23 cellular contexts compared by ENCODE assay signal in genomic region chr12:62098131-62098530, GRCh38.
A peak's percentile ranks its signal among the peaks of the same experiment; 100 is the strongest.
DNase-seq lines count a peak whose midpoint lies in the region; ATAC-seq and TF ChIP-seq lines count a peak whose summit lies in the region.
"Had no signal": no experiment of that assay in that cellular context is flagged by ENCODE, and none has a peak within 500 bp of the region (broad histone marks: within the 10 kb centered on the region; RNA-seq: fewer than 3 reads in every experiment).

No MANE protein-coding gene starts in this region.

- H3K27me3 ChIP-seq in prostate gland (replicated peaks; ENCODE audit: insufficient read depth): no peaks in the 10 kb centered on the region
- H3K27me3 ChIP-seq: BLaER1 treated with 17β-estradiol and CSF1 and Interleukin-3, amounts not matched to agents 10 nM and 100 nM; SJCRH30 had no signal

- no peaks in the 10 kb centered on the region for H3K9me3 ChIP-seq in prostate gland
- H3K9me3 ChIP-seq: BLaER1 treated with 17β-estradiol and CSF1 and Interleukin-3, amounts not matched to agents 10 nM and 100 nM; SJCRH30 had no signal

- TF ChIP-seq POLR2A in prostate gland (IDR thresholded peaks at IDR 0.05): no peak

- no peaks in the 10 kb centered on the region for H3K4me1 ChIP-seq in prostate gland (replicated peaks)
- H3K4me1 ChIP-seq: SJCRH30 had no signal

- peak in 2 of 3 experiments; percentile 55 to 57 for DNase-seq in NCI-H1417 (lab: John Stamatoyannopoulos, UW)
- no peak for DNase-seq in NCI-H1417 treated with DMSO at 0.1 percent for 48 hours (lab: John Stamatoyannopoulos, UW)
- peak; percentile 62 for DNase-seq in NCI-H510A treated with DMSO at 0.1 percent for 48 hours (lab: John Stamatoyannopoulos, UW)
- DNase-seq in left kidney (ENCODE audit: low read depth, low spot score): peak; percentile 59
- no peak for DNase-seq in prostate gland (ENCODE audit: low spot score)
- DNase-seq in medulla oblongata (ENCODE audit: extremely low spot score): no peak
- no peak for DNase-seq in NCI-H69 (lab: John Stamatoyannopoulos, UW)
- DNase-seq in stimulated activated effector memory CD8-positive, alpha-beta T cell treated with anti-CD3 and anti-CD28 coated beads, Interleukin-12 subunit alpha, Interleukin-12 subunit beta, amount 100 ng/mL, for 72 hours (ENCODE audit: low spot score in 2 of 2): no peak
- DNase-seq: CD4-positive, alpha-beta memory T cell; GDM1; GOT3; MM.1S; NCI-H1092; NCI-H146; NCI-H2029 treated with DMSO at 0.1 percent for 48 hours; NCI-H2171; NCI-H345; NCI-H526; OCI-M1; SW 1271 had no signal

- H3K36me3 Mint-ChIP-seq in stimulated activated effector memory CD8-positive, alpha-beta T cell treated with anti-CD3 and anti-CD28 coated beads, Interleukin-12 subunit alpha, Interleukin-12 subunit beta, amount 100 ng/mL, for 72 hours: no peaks in the 10 kb centered on the region
- H3K36me3 Mint-ChIP-seq: CD4-positive, alpha-beta memory T cell had no signal

- H3K4me3 ChIP-seq in prostate gland: no peak overlapping the region
- H3K4me3 ChIP-seq: BLaER1 treated with 17β-estradiol and CSF1 and Interleukin-3, amounts not matched to agents 10 nM and 100 nM; SJCRH30 had no signal

- peaks cover 4% of the 10 kb centered on the region for H3K9me3 Mint-ChIP-seq in stimulated activated effector memory CD8-positive, alpha-beta T cell treated with anti-CD3 and anti-CD28 coated beads, Interleukin-12 subunit alpha, Interleukin-12 subunit beta, amount 100 ng/mL, for 72 hours
- H3K9me3 Mint-ChIP-seq: CD4-positive, alpha-beta memory T cell had no signal

- no peak for ATAC-seq in stimulated activated effector memory CD8-positive, alpha-beta T cell treated with anti-CD3 and anti-CD28 coated beads, Interleukin-12 subunit alpha, Interleukin-12 subunit beta, amount 100 ng/mL, for 72 hours

- H3K36me3 ChIP-seq in prostate gland: no peaks in the 10 kb centered on the region
- H3K36me3 ChIP-seq: BLaER1 treated with 17β-estradiol and CSF1 and Interleukin-3, amounts not matched to agents 10 nM and 100 nM; SJCRH30 had no signal

- no peaks in the 10 kb centered on the region for H3K4me1 Mint-ChIP-seq in stimulated activated effector memory CD8-positive, alpha-beta T cell treated with anti-CD3 and anti-CD28 coated beads, Interleukin-12 subunit alpha, Interleukin-12 subunit beta, amount 100 ng/mL, for 72 hours
- H3K4me1 Mint-ChIP-seq: CD4-positive, alpha-beta memory T cell had no signal

- WGBS in prostate gland: 73% methylated on average over 3 of the region's 3 CpGs

- no peak overlapping the region for H3K27ac Mint-ChIP-seq in stimulated activated effector memory CD8-positive, alpha-beta T cell treated with anti-CD3 and anti-CD28 coated beads, Interleukin-12 subunit alpha, Interleukin-12 subunit beta, amount 100 ng/mL, for 72 hours
- H3K27ac Mint-ChIP-seq: CD4-positive, alpha-beta memory T cell had no signal

- H3K4me3 Mint-ChIP-seq in stimulated activated effector memory CD8-positive, alpha-beta T cell treated with anti-CD3 and anti-CD28 coated beads, Interleukin-12 subunit alpha, Interleukin-12 subunit beta, amount 100 ng/mL, for 72 hours: no peak overlapping the region
- H3K4me3 Mint-ChIP-seq: CD4-positive, alpha-beta memory T cell had no signal

- no peak overlapping the region for H3K27ac ChIP-seq in prostate gland
- H3K27ac ChIP-seq: 22Rv1; BLaER1 treated with 17β-estradiol and CSF1 and Interleukin-3, amounts not matched to agents 10 nM and 100 nM; SJCRH30 had no signal

- TF ChIP-seq CTCF in prostate gland (IDR thresholded peaks at IDR 0.05): no peak

- intact Hi-C loops in prostate gland (cut with DNase I): no loop called here

Comparison
In these comparisons a context has a peak if more than half of its experiments do, and no peak if none do; other contexts are left out.
1. DNase-seq: peak in NCI-H1417 (2 of 3), NCI-H510A treated with DMSO at 0.1 percent for 48 hours (single experiment) and left kidney (single experiment); none in NCI-H1417 treated with DMSO at 0.1 percent for 48 hours (single experiment), prostate gland (single experiment), medulla oblongata (single experiment), NCI-H69 (single experiment) and stimulated activated effector memory CD8-positive, alpha-beta T cell treated with anti-CD3 and anti-CD28 coated beads, Interleukin-12 subunit alpha, Interleukin-12 subunit beta, amount 100 ng/mL, for 72 hours (0 of 2).